In genomic region chr11:76704171-76704948, GRCh38 we compare ENCODE assay signal across 12 cellular contexts.
"Had no signal": no experiment of that assay in that cellular context is flagged by ENCODE, and none has a peak within 500 bp of the region (broad histone marks: within the 10 kb centered on the region; RNA-seq: fewer than 3 reads in every experiment).

No MANE protein-coding gene starts in this region.

- H3K9ac ChIP-seq: parathyroid adenoma had no signal

- H3K4me1 ChIP-seq: lower lobe of right lung, parathyroid adenoma, testis had no signal

- H2AFZ ChIP-seq: parathyroid adenoma had no signal

- H3K4me3 Mint-ChIP-seq: activated CD8-positive, alpha-beta T cell treated with anti-CD3 and anti-CD28 coated beads for 36 hours; naive B cell; stimulated activated naive CD8-positive, alpha-beta T cell treated with anti-CD3 and anti-CD28 coated beads, Interleukin-15, amount 100 ng/mL, for 72 hours had no signal

- DNase-seq: activated CD4-positive, alpha-beta T cell treated with anti-CD3 and anti-CD28 coated beads for 4 hours; activated CD8-positive, alpha-beta memory T cell treated with anti-CD3 and anti-CD28 coated beads, Interleukin-2, amount 50 U/mL, for 4 hours; activated CD8-positive, alpha-beta T cell treated with anti-CD3 and anti-CD28 coated beads for 36 hours; activated naive CD4-positive, alpha-beta T cell treated with Interleukin-2 at 50 U/mL for 16 hours; left cardiac atrium; lower lobe of right lung; midbrain; naive B cell; stimulated activated CD4-positive, alpha-beta T cell treated with anti-CD3 and anti-CD28 coated beads, Interleukin-4, amount 100 ng/mL, for 4 hours; stimulated activated naive CD8-positive, alpha-beta T cell treated with anti-CD3 and anti-CD28 coated beads, Interleukin-15, amount 100 ng/mL, for 72 hours; testis had no signal

- H3K36me3 ChIP-seq: lower lobe of right lung had no signal

- H3K4me3 ChIP-seq: lower lobe of right lung, testis had no signal

- ATAC-seq: activated CD8-positive, alpha-beta T cell treated with anti-CD3 and anti-CD28 coated beads for 36 hours; left cardiac atrium; lower lobe of right lung; stimulated activated naive CD8-positive, alpha-beta T cell treated with anti-CD3 and anti-CD28 coated beads, Interleukin-15, amount 100 ng/mL, for 72 hours had no signal

- H3K79me2 ChIP-seq: parathyroid adenoma had no signal

- H3K9me3 ChIP-seq: lower lobe of right lung, testis had no signal

- H3K27ac ChIP-seq: lower lobe of right lung, parathyroid adenoma, testis had no signal

- H3K27ac Mint-ChIP-seq: activated CD8-positive, alpha-beta T cell treated with anti-CD3 and anti-CD28 coated beads for 36 hours; stimulated activated naive CD8-positive, alpha-beta T cell treated with anti-CD3 and anti-CD28 coated beads, Interleukin-15, amount 100 ng/mL, for 72 hours had no signal

- H3K4me1 Mint-ChIP-seq: naive B cell had no signal

- H3K36me3 Mint-ChIP-seq: naive B cell had no signal

- H3K27me3 ChIP-seq: testis had no signal
